ENCODE assay signal across 33 cellular contexts in genomic region chr9:14731294-14731981, GRCh38. TPM values are rescaled to one million over a fixed set of nuclear protein-coding genes. Genes with fewer than 3 reads are reported as not detected.
"Had no signal": no experiment of that assay in that cellular context is flagged by ENCODE, and none has a peak within 500 bp of the region (broad histone marks: within the 10 kb centered on the region; RNA-seq: fewer than 3 reads in every experiment).

No MANE protein-coding gene starts in this region.

- H3K36me3 ChIP-seq: neural progenitor cell, ovary, spleen, suprapubic skin, transverse colon, upper lobe of left lung, vagina had no signal

- H3K4me3 ChIP-seq: neural progenitor cell, ovary, psoas muscle, skin epidermis, smooth muscle cell, spleen, suprapubic skin, testis, tibial artery, transverse colon, upper lobe of left lung, vagina had no signal

- H3K4me2 ChIP-seq: neural progenitor cell, smooth muscle cell had no signal

- H3K4me1 ChIP-seq: neural progenitor cell, parathyroid adenoma, psoas muscle, spleen, suprapubic skin, testis, tibial artery, transverse colon, upper lobe of left lung, vagina had no signal

- H2AFZ ChIP-seq: neural progenitor cell, parathyroid adenoma had no signal

- H3K9me3 ChIP-seq: ovary, psoas muscle, spleen, suprapubic skin, testis, tibial artery, transverse colon, upper lobe of left lung, vagina had no signal

- H3K27me3 ChIP-seq: ovary, spleen, suprapubic skin, testis, tibial artery, transverse colon, upper lobe of left lung, vagina had no signal

- H3K9ac ChIP-seq: neural progenitor cell, parathyroid adenoma had no signal

- DNase-seq: natural killer cell; occipital lobe; ovary; posterior cingulate gyrus; psoas muscle; right cardiac atrium; spleen; stimulated activated CD4-positive, alpha-beta T cell treated with anti-CD3 and anti-CD28 coated beads, Interleukin-12 subunit alpha, Interleukin-12 subunit beta, amount 100 ng/mL, for 4 hours; stimulated activated CD4-positive, alpha-beta T cell treated with anti-CD3 and anti-CD28 coated beads, Interleukin-1b, Interleukin-23, amount 100 ng/mL, for 48 hours; stimulated activated CD4-positive, alpha-beta T cell treated with anti-CD3 and anti-CD28 coated beads, Interleukin-4, amount 100 ng/mL, for 1 hour; stimulated activated CD4-positive, alpha-beta T cell treated with anti-CD3 and anti-CD28 coated beads, Interleukin-4, amount 100 ng/mL, for 4 hours; stimulated activated CD8-positive, alpha-beta memory T cell treated with anti-CD3 and anti-CD28 coated beads, Interleukin-4, amount 100 ng/mL, for 48 hours; stimulated activated naive CD4-positive, alpha-beta T cell; stimulated activated naive CD8-positive, alpha-beta T cell treated with anti-CD3 and anti-CD28 coated beads, Interleukin-15, amount 100 ng/mL, for 72 hours; stimulated activated naive CD8-positive, alpha-beta T cell treated with anti-CD3 and anti-CD28 coated beads, Interleukin-15, Interleukin-2, amounts not matched to agents 100 U/mL and 50 U/mL, for 24 hours; substantia nigra; testis; tibial artery; transverse colon; upper lobe of left lung had no signal

- ATAC-seq: natural killer cell; psoas muscle; stimulated activated memory B cell treated with anti-CD40 and anti-IgM and Interleukin-4, amounts not matched to agents 10 μg/mL and 1 μg/mL and 100 μg/mL, for 72 hours; stimulated activated naive CD8-positive, alpha-beta T cell treated with anti-CD3 and anti-CD28 coated beads, Interleukin-15, amount 100 ng/mL, for 72 hours; stimulated activated naive CD8-positive, alpha-beta T cell treated with anti-CD3 and anti-CD28 coated beads, Interleukin-15, Interleukin-2, amounts not matched to agents 100 U/mL and 50 U/mL, for 24 hours had no signal

- H3K27ac ChIP-seq: neural progenitor cell, ovary, parathyroid adenoma, psoas muscle, skin epidermis, spleen, suprapubic skin, testis, tibial artery, transverse colon, upper lobe of left lung, vagina had no signal

- H3K79me2 ChIP-seq: parathyroid adenoma had no signal

RNA-seq across cellular contexts. Expression of gene CER1, which starts 8.9 kb away (rescaled TPM):
- total RNA-seq: natural killer cell, occipital lobe, osteoblast, ovary, progenitor cell of endocrine pancreas, psoas muscle, renal cortical epithelial cell, right cardiac atrium, sciatic nerve, spleen, suprapubic skin, upper lobe of left lung, ureter, vagina had no signal
- polyA plus RNA-seq: neural cell, ovary, psoas muscle, right cardiac atrium, smooth muscle cell, spleen had no signal
